Comparison of ENCODE assay signal across 8 cellular contexts in the genomic region with DNA sequence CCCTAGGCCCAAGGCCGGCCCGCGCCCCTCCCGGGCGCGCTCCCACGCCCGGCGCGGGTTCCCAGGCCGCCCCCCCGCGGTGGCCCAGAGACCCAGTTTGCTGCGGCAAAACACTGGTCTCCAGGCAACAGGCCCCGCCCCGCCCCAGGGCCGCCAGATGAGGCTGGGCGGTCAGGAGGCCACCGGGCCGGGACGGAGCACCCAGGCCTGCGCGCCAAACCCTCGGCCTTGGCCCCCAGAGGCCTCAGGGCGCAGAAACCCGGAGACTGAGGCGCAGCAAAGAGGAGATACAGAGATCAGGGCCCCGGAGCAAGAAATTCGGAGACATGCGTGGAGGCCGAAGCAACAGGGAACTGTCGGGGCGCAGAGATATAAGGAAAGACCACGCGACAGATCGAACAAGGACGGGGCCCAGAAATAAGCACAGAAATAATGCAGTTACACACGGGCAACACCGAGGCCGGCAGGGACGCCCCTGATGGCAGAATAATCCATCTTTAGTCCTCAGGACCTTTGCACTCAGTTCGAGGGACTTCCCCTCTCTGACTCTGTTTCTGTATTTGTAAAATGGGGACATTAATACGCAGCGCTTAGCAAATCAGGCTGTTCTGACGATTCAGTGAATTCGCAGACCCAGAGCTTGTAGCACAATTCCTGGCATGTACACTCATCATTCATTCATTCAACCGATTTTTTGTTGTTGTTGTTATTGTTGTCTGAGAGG. TPM values are rescaled to one million over a fixed set of nuclear protein-coding genes. Genes with fewer than 3 reads are reported as not detected.
DNase-seq lines count a peak whose midpoint lies in the region; ATAC-seq and TF ChIP-seq lines count a peak whose summit lies in the region.

No MANE protein-coding gene starts in this region.

- ATAC-seq in HG02759 (IDR thresholded peaks at IDR 0.05; ENCODE audit: unreplicated experiment): peak; percentile 59

- H2BK15ac ChIP-seq in mesendoderm (replicated peaks; ENCODE audit: low read depth): no peak overlapping the region

- peak overlapping the region; percentile 30 for H3K4me2 ChIP-seq in mesendoderm (ENCODE audit: low read length)

- no peak overlapping the region for H3K4ac ChIP-seq in mesendoderm (ENCODE audit: low read depth, low read length)

- H3K9me3 Mint-ChIP-seq in endothelial cell (ENCODE audit: unreplicated experiment): no peaks in the 10 kb centered on the region

- DNase-seq in GM06990 (ENCODE audit: extremely low read depth, insufficient read length): peak; percentile 86
- DNase-seq in NOMO-1 (lab: John Stamatoyannopoulos, UW; ENCODE audit: unreplicated experiment in 2 of 2): peak; percentile 59 to 84
- DNase-seq in activated CD8-positive, alpha-beta memory T cell treated with anti-CD3 and anti-CD28 coated beads, Interleukin-2, amount 50 U/mL, for 4 hours: peak; percentile 71
- peak; percentile 95 for DNase-seq in endothelial cell (ENCODE audit: low spot score)
- peak; percentile 94 for DNase-seq in mesendoderm
- peak; percentile 76 to 77 for DNase-seq in stimulated activated CD8-positive, alpha-beta memory T cell treated with anti-CD3 and anti-CD28 coated beads, Interleukin-2, amount 100 ng/mL, for 48 hours (ENCODE audit: low read depth in 2 of 2)
- DNase-seq in OCI-M2 (lab: John Stamatoyannopoulos, UW; ENCODE audit: unreplicated experiment): no peak

- no peak overlapping the region for H2BK5ac ChIP-seq in mesendoderm (ENCODE audit: low read length)

- peaks cover 9% of the 10 kb centered on the region for H3K36me3 Mint-ChIP-seq in endothelial cell (ENCODE audit: low read depth, unreplicated experiment)

- peak overlapping the region; percentile 78 for H3K18ac ChIP-seq in mesendoderm (ENCODE audit: low read length)

- peaks cover 5% of the 10 kb centered on the region for H3K4me1 ChIP-seq in mesendoderm (ENCODE audit: control insufficient read depth, low read depth, low read length)

- peak overlapping the region; percentile 97 for H3K27ac Mint-ChIP-seq in endothelial cell (ENCODE audit: unreplicated experiment)

- no peaks in the 10 kb centered on the region for H3K79me2 ChIP-seq in mesendoderm (ENCODE audit: control insufficient read depth, insufficient read depth, low read length)

- H3K9ac ChIP-seq in mesendoderm (ENCODE audit: low read length): peak overlapping the region; percentile 62

- TF ChIP-seq CTCF in GM06990 (IDR thresholded peaks at IDR 0.05; ENCODE audit: insufficient read depth, low read length, poor library complexity, severe bottlenecking) (no peak), endothelial cell (IDR thresholded peaks at IDR 0.05; ENCODE audit: unreplicated experiment) (no peak)

- no peaks in the 10 kb centered on the region for H3K27me3 ChIP-seq in GM06990 (replicated peaks; ENCODE audit: control insufficient read depth, insufficient read depth, low read length)
- no peaks in the 10 kb centered on the region for H3K27me3 ChIP-seq in mesendoderm (ENCODE audit: insufficient read depth, low read length, poor library complexity)

- no peak overlapping the region for H2AK5ac ChIP-seq in mesendoderm (ENCODE audit: low read length)

- peak overlapping the region; percentile 81 for H4K5ac ChIP-seq in mesendoderm (ENCODE audit: low read length)

- peak overlapping the region; percentile 73 for H3K4me3 Mint-ChIP-seq in endothelial cell (ENCODE audit: unreplicated experiment)

- peaks cover 35% of the 10 kb centered on the region for H3K27me3 Mint-ChIP-seq in endothelial cell (ENCODE audit: unreplicated experiment)

- H3K4me3 ChIP-seq in GM06990 (replicated peaks; ENCODE audit: low read depth, low read length): peak overlapping the region; percentile 58
- H3K4me3 ChIP-seq in mesendoderm (ENCODE audit: low read length): no peak overlapping the region

- H3K79me1 ChIP-seq in mesendoderm (ENCODE audit: low read length): no peaks in the 10 kb centered on the region

- H2BK120ac ChIP-seq in mesendoderm (ENCODE audit: low read depth, low read length): no peak overlapping the region

- H3K36me3 ChIP-seq in GM06990 (ENCODE audit: control insufficient read depth, insufficient read depth, low read length) (no peaks in the 10 kb centered on the region), mesendoderm (ENCODE audit: control insufficient read depth, insufficient read depth, low read length) (no peaks in the 10 kb centered on the region)

- peak overlapping the region; percentile 90 for H3K56ac ChIP-seq in mesendoderm (ENCODE audit: low read length)

- H4K8ac ChIP-seq in mesendoderm (ENCODE audit: low read depth, low read length): no peak overlapping the region

- WGBS in mesendoderm (ENCODE audit: extremely low coverage, insufficient coverage, low lambda C conversion rate): no CpG with 5 or more reads among the region's 47 CpGs

- H3K4me1 Mint-ChIP-seq in endothelial cell (ENCODE audit: unreplicated experiment): peaks cover 48% of the 10 kb centered on the region

- H3K23ac ChIP-seq in mesendoderm (ENCODE audit: low read length): no peak overlapping the region

- peak overlapping the region; percentile 68 for H3K27ac ChIP-seq in mesendoderm (ENCODE audit: low read depth, low read length)

RNA-seq across cellular contexts. Expression of a gene that starts 20.8 kb away (rescaled TPM):
- total RNA-seq in endothelial cell (ENCODE audit: unreplicated experiment): 62.8 TPM
- polyA plus RNA-seq in mesendoderm (2013, experiment 1 of 2): 41.5 TPM
- polyA plus RNA-seq in mesendoderm (2013, experiment 2 of 2): 39.9 TPM

RNA-seq across cellular contexts. Expression of a gene that starts 23.3 kb away (rescaled TPM):
- total RNA-seq in endothelial cell (ENCODE audit: unreplicated experiment): 64.2 TPM
- polyA plus RNA-seq in mesendoderm (2013, experiment 1 of 2): 0.29 TPM
- 0.34 TPM for polyA plus RNA-seq in mesendoderm (2013, experiment 2 of 2)

RNA-seq across cellular contexts. Expression of a gene that starts 38.0 kb away (rescaled TPM):
- total RNA-seq in endothelial cell (ENCODE audit: unreplicated experiment): 4.4 TPM
- polyA plus RNA-seq in mesendoderm (2013, experiment 1 of 2): 53.1 TPM
- 52.0 TPM for polyA plus RNA-seq in mesendoderm (2013, experiment 2 of 2)

RNA-seq across cellular contexts. Expression of a gene that starts 39.6 kb away (rescaled TPM):
- total RNA-seq in endothelial cell (ENCODE audit: unreplicated experiment): 13.2 TPM
- 40.0 TPM for polyA plus RNA-seq in mesendoderm (2013, experiment 1 of 2)
- polyA plus RNA-seq in mesendoderm (2013, experiment 2 of 2): 39.1 TPM

RNA-seq across cellular contexts. Expression of a gene that starts 52.4 kb away (rescaled TPM):
- 25.3 TPM for total RNA-seq in endothelial cell (ENCODE audit: unreplicated experiment)
- 17.1 TPM for polyA plus RNA-seq in mesendoderm (2013, experiment 1 of 2)
- polyA plus RNA-seq in mesendoderm (2013, experiment 2 of 2): 17.0 TPM
